In the genomic region with DNA sequence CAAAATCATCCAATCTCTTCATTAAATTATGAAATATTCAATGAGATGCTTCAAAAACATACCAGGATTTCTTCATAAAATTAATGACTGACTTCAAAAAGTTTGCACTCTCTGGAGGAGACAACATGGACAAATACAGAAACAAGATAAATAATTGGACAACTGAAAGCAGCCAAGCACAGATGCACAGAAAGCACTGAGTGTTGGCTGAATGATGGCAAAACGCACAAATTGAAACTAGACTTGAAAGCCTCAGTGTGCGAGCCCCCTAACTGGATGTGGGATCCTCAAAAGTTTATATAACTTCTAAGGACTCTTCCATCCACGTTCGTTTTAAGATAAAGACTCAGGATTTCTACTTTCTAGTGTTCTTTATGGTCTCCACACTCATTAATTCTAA, we compare ENCODE assay signal across 30 cellular contexts. TPM values are rescaled to one million over a fixed set of nuclear protein-coding genes. Genes with fewer than 3 reads are reported as not detected.
"Had no signal": no experiment of that assay in that cellular context is flagged by ENCODE, and none has a peak within 500 bp of the region (broad histone marks: within the 10 kb centered on the region; RNA-seq: fewer than 3 reads in every experiment).

No MANE protein-coding gene starts in this region.

- H3K9me3 ChIP-seq: ascending aorta, breast epithelium, colonic mucosa, esophagus squamous epithelium had no signal

- H3K4me3 ChIP-seq: ascending aorta, breast epithelium, cardiac muscle cell, colonic mucosa, esophagus squamous epithelium had no signal

- H3K4me1 Mint-ChIP-seq: activated B cell treated with CpG ODN at 0.5 μM for 24 hours; activated CD4-positive, alpha-beta T cell treated with anti-CD3 and anti-CD28 coated beads for 36 hours; activated CD4-positive, alpha-beta T cell treated with anti-CD3 and anti-CD28 coated beads, Interleukin-2, amount 10 ng/mL, durations not matched to agents 24 days and 14 days; activated naive CD4-positive, alpha-beta T cell treated with anti-CD3 and anti-CD28 coated beads, Interleukin-2, amount 10 ng/mL, durations not matched to agents 7 days and 5 days; activated naive CD8-positive, alpha-beta T cell treated with anti-CD3 and anti-CD28 coated beads, Interleukin-2, amount 10 ng/mL, durations not matched to agents 7 days and 5 days; brain had no signal

- H3K36me3 ChIP-seq: ascending aorta, breast epithelium, cardiac muscle cell, colonic mucosa, esophagus squamous epithelium had no signal

- H3K27ac Mint-ChIP-seq: activated B cell treated with CpG ODN at 0.5 μM for 24 hours; activated CD4-positive, alpha-beta memory T cell treated with anti-CD3 and anti-CD28 coated beads for 36 hours; activated CD4-positive, alpha-beta T cell treated with anti-CD3 and anti-CD28 coated beads for 36 hours; activated CD4-positive, alpha-beta T cell treated with anti-CD3 and anti-CD28 coated beads, Interleukin-2, amount 10 ng/mL, durations not matched to agents 24 days and 14 days; activated naive CD4-positive, alpha-beta T cell treated with anti-CD3 and anti-CD28 coated beads, Interleukin-2, amount 10 ng/mL, durations not matched to agents 7 days and 5 days; activated naive CD8-positive, alpha-beta T cell treated with anti-CD3 and anti-CD28 coated beads, Interleukin-2, amount 10 ng/mL, durations not matched to agents 7 days and 5 days; activated T-cell treated with anti-CD3 and anti-CD28 coated beads, Interleukin-2, amount 50 U/mL, for 24 hours; activated T-cell treated with anti-CD3 and anti-CD28 coated beads, Interleukin-2, amount 50 U/mL, for 72 hours; brain had no signal

- H3K27me3 Mint-ChIP-seq: activated B cell treated with CpG ODN at 0.5 μM for 24 hours; activated CD4-positive, alpha-beta memory T cell treated with anti-CD3 and anti-CD28 coated beads for 36 hours; activated CD4-positive, alpha-beta T cell treated with anti-CD3 and anti-CD28 coated beads for 36 hours; activated CD4-positive, alpha-beta T cell treated with anti-CD3 and anti-CD28 coated beads, Interleukin-2, amount 10 ng/mL, durations not matched to agents 24 days and 14 days; activated naive CD4-positive, alpha-beta T cell treated with anti-CD3 and anti-CD28 coated beads, Interleukin-2, amount 10 ng/mL, durations not matched to agents 7 days and 5 days; activated naive CD8-positive, alpha-beta T cell treated with anti-CD3 and anti-CD28 coated beads, Interleukin-2, amount 10 ng/mL, durations not matched to agents 7 days and 5 days; activated T-cell treated with anti-CD3 and anti-CD28 coated beads, Interleukin-2, amount 50 U/mL, for 24 hours; brain had no signal

- H3K4me1 ChIP-seq: ascending aorta, breast epithelium, colonic mucosa, esophagus squamous epithelium had no signal

- H3K36me3 Mint-ChIP-seq: activated CD4-positive, alpha-beta memory T cell treated with anti-CD3 and anti-CD28 coated beads for 36 hours; activated naive CD4-positive, alpha-beta T cell treated with anti-CD3 and anti-CD28 coated beads, Interleukin-2, amount 10 ng/mL, durations not matched to agents 7 days and 5 days; activated naive CD4-positive, alpha-beta T cell treated with anti-CD3 and anti-CD28 coated beads, Interleukin-2, amount 50 U/mL, for 72 hours; activated naive CD8-positive, alpha-beta T cell treated with anti-CD3 and anti-CD28 coated beads, Interleukin-2, amount 10 ng/mL, durations not matched to agents 7 days and 5 days; brain had no signal

- H3K9me3 Mint-ChIP-seq: activated B cell treated with CpG ODN at 0.5 μM for 24 hours; activated CD4-positive, alpha-beta memory T cell treated with anti-CD3 and anti-CD28 coated beads for 36 hours; activated CD4-positive, alpha-beta T cell treated with anti-CD3 and anti-CD28 coated beads, Interleukin-2, amount 10 ng/mL, durations not matched to agents 24 days and 14 days; activated naive CD4-positive, alpha-beta T cell treated with anti-CD3 and anti-CD28 coated beads, Interleukin-2, amount 10 ng/mL, durations not matched to agents 7 days and 5 days; activated naive CD8-positive, alpha-beta T cell treated with anti-CD3 and anti-CD28 coated beads, Interleukin-2, amount 10 ng/mL, durations not matched to agents 7 days and 5 days; activated T-cell treated with anti-CD3 and anti-CD28 coated beads, Interleukin-2, amount 50 U/mL, for 24 hours; brain had no signal

- H3K27ac ChIP-seq: ascending aorta, breast epithelium, cardiac muscle cell, colonic mucosa, epithelial cell of prostate, esophagus squamous epithelium, VCaP had no signal

- DNase-seq: activated B cell treated with CpG ODN at 0.5 μM for 24 hours; activated CD4-positive, alpha-beta memory T cell treated with anti-CD3 and anti-CD28 coated beads for 36 hours; activated CD4-positive, alpha-beta T cell treated with anti-CD3 and anti-CD28 coated beads for 36 hours; activated CD4-positive, alpha-beta T cell treated with anti-CD3 and anti-CD28 coated beads, Interleukin-2, amount 10 ng/mL, durations not matched to agents 24 days and 14 days; activated CD4-positive, CD25-positive, alpha-beta regulatory T cell treated with anti-CD3 and anti-CD28 coated beads, Interleukin-2, amount 50 U/mL, for 72 hours; activated CD8-positive, alpha-beta memory T cell treated with anti-CD3 and anti-CD28 coated beads, Interleukin-2, amount 50 U/mL, for 48 hours; activated gamma-delta T cell; activated naive CD4-positive, alpha-beta T cell; activated naive CD4-positive, alpha-beta T cell treated with anti-CD3 and anti-CD28 coated beads, Interleukin-2, amount 10 ng/mL, durations not matched to agents 7 days and 5 days; activated naive CD8-positive, alpha-beta T cell treated with anti-CD3 and anti-CD28 coated beads, Interleukin-2, amount 10 ng/mL, durations not matched to agents 7 days and 5 days; activated T-cell treated with anti-CD3 and anti-CD28 coated beads for 4 hours; activated T-cell treated with anti-CD3 and anti-CD28 coated beads, Interleukin-2, amount 50 U/mL, for 24 hours; activated T-cell treated with anti-CD3 and anti-CD28 coated beads, Interleukin-2, amount 50 U/mL, for 72 hours; central memory CD4-positive, alpha-beta T cell; cerebellar nuclear complex; colonic mucosa; effector CD8-positive, alpha-beta T cell; esophagus squamous epithelium; foreskin fibroblast; head of caudate nucleus; T-helper 2 cell had no signal

- H3K27me3 ChIP-seq: ascending aorta, breast epithelium, cardiac muscle cell, colonic mucosa, esophagus squamous epithelium had no signal

- H3K4me3 Mint-ChIP-seq: activated B cell treated with CpG ODN at 0.5 μM for 24 hours; activated CD4-positive, alpha-beta memory T cell treated with anti-CD3 and anti-CD28 coated beads for 36 hours; activated CD4-positive, alpha-beta T cell treated with anti-CD3 and anti-CD28 coated beads for 36 hours; activated CD4-positive, alpha-beta T cell treated with anti-CD3 and anti-CD28 coated beads, Interleukin-2, amount 10 ng/mL, durations not matched to agents 24 days and 14 days; activated naive CD4-positive, alpha-beta T cell treated with anti-CD3 and anti-CD28 coated beads, Interleukin-2, amount 10 ng/mL, durations not matched to agents 7 days and 5 days; activated naive CD8-positive, alpha-beta T cell treated with anti-CD3 and anti-CD28 coated beads, Interleukin-2, amount 10 ng/mL, durations not matched to agents 7 days and 5 days; activated T-cell treated with anti-CD3 and anti-CD28 coated beads, Interleukin-2, amount 50 U/mL, for 24 hours; activated T-cell treated with anti-CD3 and anti-CD28 coated beads, Interleukin-2, amount 50 U/mL, for 72 hours; brain had no signal

RNA-seq across cellular contexts. Expression of gene RGS18, which starts 27.9 kb away (rescaled TPM):
- total RNA-seq: activated B cell treated with CpG ODN at 0.5 μM for 24 hours; activated CD4-positive, alpha-beta T cell treated with anti-CD3 and anti-CD28 coated beads for 36 hours; cardiac muscle cell; dermis microvascular lymphatic vessel endothelial cell; endothelial cell of umbilical vein had no signal
- polyA plus RNA-seq: cardiac muscle cell, endothelial cell of umbilical vein had no signal
